In genomic region chr14:92106095-92106937, GRCh38 we compare ENCODE assay signal across 1 cellular context.
TF ChIP-seq lines count a peak whose summit lies in the region.

ATXN3 (minus strand) TSS chr14:92106582; CDS start chr14:92106552, 30 bp downstream.

TF ChIP-seq in GM12878, 131 proteins besides CTCF, POLR2A, EP300 and RAD21 (continued from another document and continues in another):
- TF ChIP-seq BCLAF1 (IDR thresholded peaks at IDR 0.05), result no peak
- TF ChIP-seq RELA (IDR thresholded peaks at IDR 0.05; ENCODE audit: borderline replicate concordance, partially characterized antibody), result peak; percentile 60
- TF ChIP-seq MXI1 (IDR thresholded peaks at IDR 0.05; ENCODE audit: low read depth, low read length), result peak; percentile 39; the same call in 1 of the 2 replicates
- TF ChIP-seq DPF2 (IDR thresholded peaks at IDR 0.05), result no peak; the same call in 1 of the 2 replicates
- no peak for TF ChIP-seq ATF2 (IDR thresholded peaks at IDR 0.05; ENCODE audit: low read length)
- no peak for TF ChIP-seq CEBPB (IDR thresholded peaks at IDR 0.05; ENCODE audit: borderline replicate concordance in 1 of 2, low read depth in 2 of 2, low read length in 2 of 2)
- peak; percentile 61 for TF ChIP-seq HCFC1 (IDR thresholded peaks at IDR 0.05; ENCODE audit: low read length)
- TF ChIP-seq ETV6 (conservative IDR thresholded peaks at IDR 0.05 in 1 of 2, IDR thresholded peaks at IDR 0.05 in 1 of 2; ENCODE audit: borderline replicate concordance in 1 of 2, low read depth in 1 of 2), result no peak
- TF ChIP-seq RUNX3 (IDR thresholded peaks at IDR 0.05; ENCODE audit: low read length), result no peak; the same call in 1 of the 2 replicates
- TF ChIP-seq CBFB (IDR thresholded peaks at IDR 0.05; ENCODE audit: low read depth), result no peak
- TF ChIP-seq STAT1 (conservative IDR thresholded peaks at IDR 0.05), result no peak
- no peak for TF ChIP-seq NFXL1 (IDR thresholded peaks at IDR 0.05; ENCODE audit: borderline replicate concordance)
- TF ChIP-seq IRF5 (IDR thresholded peaks at IDR 0.05; ENCODE audit: borderline replicate concordance), result no peak
- 0 out of 2 replicates have a peak, but pooled peaks have one; percentile 20 for TF ChIP-seq ZNF592 (IDR thresholded peaks at IDR 0.05)
- TF ChIP-seq SUPT20H (IDR thresholded peaks at IDR 0.05; ENCODE audit: borderline replicate concordance, control insufficient read depth, low read depth, low read length), result no peak
- TF ChIP-seq POLR2AphosphoS5 (IDR thresholded peaks at IDR 0.05; ENCODE audit: low read length), result peak; percentile 61; the same call in 1 of the 2 replicates
- no peak for TF ChIP-seq TCF12 (IDR thresholded peaks at IDR 0.05; ENCODE audit: low read depth, low read length)
- no peak for TF ChIP-seq ESRRA (IDR thresholded peaks at IDR 0.05; ENCODE audit: low read length)
- no peak for TF ChIP-seq PAX8 (IDR thresholded peaks at IDR 0.05)
- TF ChIP-seq ZBTB4 (CRISPR knock-in tag; IDR thresholded peaks at IDR 0.05), result no peak
- no peak for TF ChIP-seq FOXM1 (IDR thresholded peaks at IDR 0.05; ENCODE audit: low read depth, low read length)
- peak; percentile 43 for TF ChIP-seq SP1 (IDR thresholded peaks at IDR 0.05; ENCODE audit: low read depth, low read length)
- 0 out of 2 replicates have a peak, but pooled peaks have one; percentile 29 for TF ChIP-seq TAF1 (IDR thresholded peaks at IDR 0.05; ENCODE audit: borderline replicate concordance, low read depth, low read length)
- TF ChIP-seq CUX1 (IDR thresholded peaks at IDR 0.05; ENCODE audit: insufficient replicate concordance, low read depth, low read length), result no peak
- peak; percentile 19; the same call in 1 of the 2 replicates for TF ChIP-seq RELB (IDR thresholded peaks at IDR 0.05; ENCODE audit: low read depth)
- peak; percentile 96 for TF ChIP-seq USF2 (IDR thresholded peaks at IDR 0.05; ENCODE audit: borderline replicate concordance, low read depth, low read length)
- TF ChIP-seq TCF3 (IDR thresholded peaks at IDR 0.05; ENCODE audit: borderline replicate concordance, insufficient read depth, low read depth, low read length), result 0 out of 2 replicates have a peak, but pooled peaks have one; percentile 27
- TF ChIP-seq JUNB (IDR thresholded peaks at IDR 0.05), result no peak
- TF ChIP-seq NBN (IDR thresholded peaks at IDR 0.05), result peak; percentile 40; the same call in 1 of the 2 replicates
- peak in 1 of 2 experiments; percentile 67; a peak in 1 of 3 replicates for TF ChIP-seq EGR1 (IDR thresholded peaks at IDR 0.05; ENCODE audit: borderline replicate concordance in 1 of 2, low read depth in 2 of 2, low read length in 2 of 2)
